ENCODE assay signal across 14 cellular contexts in the genomic region with DNA sequence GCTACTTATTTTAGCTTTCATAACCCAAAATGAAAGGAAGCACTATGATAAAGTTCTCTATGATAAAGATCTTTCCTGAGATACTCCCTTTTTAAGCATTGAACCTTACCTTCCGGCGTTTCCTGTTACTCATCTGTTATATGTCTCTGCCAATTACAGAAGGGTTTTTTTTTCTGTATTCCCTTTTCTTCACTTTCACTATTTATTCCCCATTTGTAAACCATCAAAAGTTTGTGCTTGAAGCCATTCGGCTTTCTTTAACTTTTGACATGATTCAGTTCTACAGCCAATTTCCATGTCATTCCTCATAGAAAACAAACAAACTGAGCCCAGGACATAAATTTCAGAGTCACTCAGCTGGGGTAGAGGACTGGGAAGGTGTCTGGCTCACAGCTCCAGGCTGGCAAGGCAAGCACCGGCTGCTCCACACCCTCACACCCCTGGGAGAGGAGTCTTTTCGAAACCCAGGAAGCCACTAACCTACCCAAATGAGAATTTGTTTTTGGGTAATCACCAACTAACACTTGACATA.
DNase-seq lines count a peak whose midpoint lies in the region; ATAC-seq, FAIRE-seq and TF ChIP-seq lines count a peak whose summit lies in the region.
"Had no signal": no experiment of that assay in that cellular context is flagged by ENCODE, and none has a peak within 500 bp of the region (broad histone marks: within the 10 kb centered on the region; RNA-seq: fewer than 3 reads in every experiment).

No MANE protein-coding gene starts in this region.

- no peak for TF ChIP-seq POLR2A in GM12878 (IDR thresholded peaks at IDR 0.05; ENCODE audit: low read depth, low read length)

- dilution Hi-C loops in keratinocyte (cut with MboI; ENCODE audit: extremely low pct_ligation_motif_present, low sequenced_read_pairs) = no loop called here

- SMC1A ChIA-PET in GM12878 (lab: Charles Lee; ENCODE audit: uncharacterized antibody, unreplicated experiment) = interaction anchor here (0.8 to 1.7 kb wide), 3 partner anchors 15 to 17 kb away, joined by 3 to 8 read pairs (median 4); no protein-coding TSS in a partner anchor

- no peaks in the 10 kb centered on the region for H3K36me3 Mint-ChIP-seq in CD14-positive monocyte

- peak overlapping the region; percentile 50; the same call in 1 of the 2 replicates for H3K4me2 ChIP-seq in GM12878 (ENCODE audit: control insufficient read depth, insufficient read depth)
- H3K4me2 ChIP-seq in keratinocyte (ENCODE audit: control insufficient read depth, extremely low read depth, insufficient read depth, low read depth, low read length) = peak overlapping the region; percentile 86

- no peaks in the 10 kb centered on the region for H3K79me2 ChIP-seq in GM12878 (ENCODE audit: control insufficient read depth, insufficient read depth, low read length)
- H3K79me2 ChIP-seq in keratinocyte (ENCODE audit: control insufficient read depth, insufficient read depth, low read length) = no peaks in the 10 kb centered on the region

- TF ChIP-seq CTCF in A673 (conservative IDR thresholded peaks at IDR 0.05; ENCODE audit: low read depth, low read length) (no peak), GM12878 (IDR thresholded peaks at IDR 0.05 in 2 of 3, conservative IDR thresholded peaks at IDR 0.05 in 1 of 3; ENCODE audit: control insufficient read depth in 2 of 3, extremely low read depth in 1 of 3, insufficient read depth in 1 of 3, low read depth in 3 of 3, low read length in 3 of 3) (no peak), keratinocyte (optimal IDR thresholded peaks at IDR 0.05 in 1 of 3, IDR thresholded peaks at IDR 0.05 in 1 of 3, conservative IDR thresholded peaks at IDR 0.05 in 1 of 3; ENCODE audit: extremely low read depth in 1 of 3, insufficient read depth in 2 of 3, low read length in 3 of 3) (no peak), CD14-positive monocyte (IDR thresholded peaks at IDR 0.05) (no peak)

- no peak overlapping the region for H3K9ac ChIP-seq in GM12878 (ENCODE audit: control insufficient read depth, insufficient read depth, low read length)
- peak overlapping the region; percentile 12 for H3K9ac ChIP-seq in keratinocyte (ENCODE audit: control insufficient read depth, extremely low read depth, insufficient read depth, low read length)

- H3K4me3 ChIP-seq in A673 (ENCODE audit: low read depth, low read length, poor library complexity, severe bottlenecking) (peak overlapping the region; percentile 8), GM12878 (0 out of 2 replicates have a peak overlapping the region, but pooled peaks have one; percentile 1), keratinocyte (ENCODE audit: control insufficient read depth in 2 of 3, extremely low read depth in 1 of 3, insufficient read depth in 2 of 3, low read depth in 1 of 3, low read length in 3 of 3) (peak overlapping the region in 2 of 3 experiments; percentile 39 to 58)
- H3K4me3 ChIP-seq: heart right ventricle, lung, pancreas, vagina had no signal

- H3K9me3 Mint-ChIP-seq in CD14-positive monocyte = peaks cover 0 to 2% (median 0%) of the 10 kb centered on the region in 7 donors

- CTCF ChIA-PET in A673 (lab: Charles Lee) (interaction anchor here (0.6 to 1.0 kb wide), 2 partner anchors 430 to 457 kb away, joined by 3 read pairs; a partner anchor contains a TSS), GM12878 (lab: Yijun Ruan, JAX) (interaction anchor here (0.7 to 1.5 kb wide), 3 partner anchors 10 to 429 kb away, joined by 3 to 4 read pairs (median 4); no protein-coding TSS in a partner anchor)

- H3K27me3 ChIP-seq in A673 (replicated peaks; ENCODE audit: insufficient read depth, low read depth, low read length, poor library complexity) (no peaks in the 10 kb centered on the region), GM12878 (replicated peaks in 1 of 2; ENCODE audit: control insufficient read depth in 2 of 2, insufficient read depth in 2 of 2, low read length in 1 of 2) (no peaks in the 10 kb centered on the region), keratinocyte (ENCODE audit: control insufficient read depth, extremely low read depth, insufficient read depth, low read length) (no peaks in the 10 kb centered on the region)
- H3K27me3 ChIP-seq: heart right ventricle, pancreas, vagina had no signal

- no peak for ATAC-seq in GM12878
- no peak for ATAC-seq in HG02870 (IDR thresholded peaks at IDR 0.05; ENCODE audit: unreplicated experiment)
- no peak for ATAC-seq in GM18868 (IDR thresholded peaks at IDR 0.05; ENCODE audit: unreplicated experiment)
- ATAC-seq in GM18520 (IDR thresholded peaks at IDR 0.05; ENCODE audit: unreplicated experiment) = no peak
- ATAC-seq: pancreas had no signal

- in situ Hi-C loops in GM12878 (cut with MboI) = loop anchor here (25.0 kb wide), 1 partner anchor 450 kb away; no protein-coding TSS in a partner anchor

- H3K27me3 Mint-ChIP-seq in CD14-positive monocyte (ENCODE audit: low read depth in 3 of 3) = no peaks in the 10 kb centered on the region

- H3K9me3 ChIP-seq in A673 (ENCODE audit: low read depth, low read length, poor library complexity, severe bottlenecking) (no peaks in the 10 kb centered on the region), GM12878 (replicated peaks; ENCODE audit: control insufficient read depth, insufficient read depth, low read length) (no peaks in the 10 kb centered on the region), keratinocyte (ENCODE audit: control insufficient read depth, low read depth, low read length) (no peaks in the 10 kb centered on the region)
- H3K9me3 ChIP-seq: heart right ventricle, pancreas, vagina had no signal

- no TSS peak for BruUV-seq in A673 (replicated peaks; lab: Mats Ljungman, UMichigan)
- BruUV-seq in GM12878 (replicated peaks; lab: Mats Ljungman, UMichigan) = no TSS peak

- H3K27ac ChIP-seq in A673 (ENCODE audit: low read depth, low read length, poor library complexity, severe bottlenecking) (peak overlapping the region; percentile 54), GM12878 (ENCODE audit: control insufficient read depth, insufficient read depth) (no peak overlapping the region), keratinocyte (ENCODE audit: control insufficient read depth, insufficient read depth, low read length) (peak overlapping the region; percentile 36)
- H3K27ac ChIP-seq: pancreas, vagina had no signal

- DNase-seq in A673 (ENCODE audit: low spot score) (peak; percentile 88), HPDE6-E6E7 (ENCODE audit: extremely low spot score) (peak; percentile 45), GM12878 (ENCODE audit: low read depth, low spot score) (no peak), keratinocyte (ENCODE audit: low read depth, low spot score) (no peak), CD14-positive monocyte (ENCODE audit: low spot score) (no peak)
- DNase-seq: GOT3, NCI-H446 treated with DMSO at 0.1 percent for 48 hours, pancreas had no signal

- RAD21 ChIA-PET in GM12878 (lab: Charles Lee; ENCODE audit: unreplicated experiment) = interaction anchor here (1.4 kb wide), 1 partner anchor 15 kb away, joined by 3 read pairs; no protein-coding TSS in a partner anchor

- no peak for TF ChIP-seq EP300 in GM12878 (IDR thresholded peaks at IDR 0.05; ENCODE audit: borderline replicate concordance in 1 of 2, control insufficient read depth in 1 of 2, low read depth in 2 of 2, low read length in 2 of 2)

- no peaks in the 10 kb centered on the region for H3K36me3 ChIP-seq in A673 (ENCODE audit: insufficient read depth, low read length, poor library complexity, severe bottlenecking)
- no peaks in the 10 kb centered on the region for H3K36me3 ChIP-seq in GM12878 (ENCODE audit: control insufficient read depth in 2 of 2, insufficient read depth in 2 of 2, low read length in 1 of 2)
- H3K36me3 ChIP-seq in keratinocyte (ENCODE audit: control insufficient read depth in 2 of 2, extremely low read depth in 1 of 2, insufficient read depth in 2 of 2, low read length in 2 of 2) = no peaks in the 10 kb centered on the region
- H3K36me3 ChIP-seq: heart right ventricle, pancreas, vagina had no signal

- POLR2A ChIA-PET in A673 (lab: Charles Lee; ENCODE audit: low non-redundant PET) = interaction anchor here (0.6 kb wide), 2 partner anchors 94 to 195 kb away, joined by 3 to 4 read pairs; no protein-coding TSS in a partner anchor
- POLR2A ChIA-PET in GM12878 (lab: Charles Lee) = no interaction called here

- 3% methylated on average over 5 of the region's 5 CpGs for WGBS in GM12878 (ENCODE audit: insufficient coverage, insufficient replicate concordance, low lambda C conversion rate, missing lambda C conversion rate)

- H4K20me1 ChIP-seq in GM12878 (ENCODE audit: control insufficient read depth, insufficient read depth) (no peaks in the 10 kb centered on the region), keratinocyte (ENCODE audit: control insufficient read depth, extremely low read depth, insufficient read depth, low read length) (no peaks in the 10 kb centered on the region)

- H3K9me1 ChIP-seq in keratinocyte (ENCODE audit: control insufficient read depth, extremely low read depth, insufficient read depth, low read length) = no peaks in the 10 kb centered on the region

- H3K4me3 Mint-ChIP-seq in CD14-positive monocyte = no peak overlapping the region

- no peak for FAIRE-seq in GM12878 (lab: Jason Lieb, UNC)
- FAIRE-seq in keratinocyte (lab: Jason Lieb, UNC) = peak; percentile 87
- FAIRE-seq: pancreas had no signal

- peak overlapping the region in 2 of 7 donors; percentile 38 to 52 for H3K27ac Mint-ChIP-seq in CD14-positive monocyte

- H3K4me1 ChIP-seq in A673 (ENCODE audit: insufficient read depth, low read length, poor library complexity, severe bottlenecking) = peaks cover 31% of the 10 kb centered on the region
- H3K4me1 ChIP-seq in GM12878 (ENCODE audit: control insufficient read depth, insufficient read depth, low read length) = peaks cover 13% of the 10 kb centered on the region
- H3K4me1 ChIP-seq in keratinocyte (ENCODE audit: control insufficient read depth, extremely low read depth, insufficient read depth, low read length) = peaks cover 27% of the 10 kb centered on the region
- H3K4me1 ChIP-seq: pancreas had no signal

- intact Hi-C loops in A673 (cut with micrococcal nuclease; ENCODE audit: unreplicated experiment) (loop anchor here (10.0 kb wide), 2 partner anchors 418 to 718 kb away; no protein-coding TSS in a partner anchor), GM12878 (cut with micrococcal nuclease; ENCODE audit: unreplicated experiment) (loop anchor here (5.0 to 10.0 kb wide), 2 partner anchors 422 to 455 kb away; no protein-coding TSS in a partner anchor), CD14-positive monocyte (cut with micrococcal nuclease) (no loop called here)

- TF ChIP-seq RAD21 in GM12878 (IDR thresholded peaks at IDR 0.05; ENCODE audit: insufficient read depth, low read depth, low read length) = no peak

- H2AFZ ChIP-seq in GM12878 (ENCODE audit: control insufficient read depth, low read depth, low read length) (no peak overlapping the region), keratinocyte (ENCODE audit: control insufficient read depth, low read length) (peak overlapping the region; percentile 6)

- H3K4me1 Mint-ChIP-seq in CD14-positive monocyte = peaks cover 5% of the 10 kb centered on the region

Comparison
In these comparisons a context has a peak if more than half of its experiments do, and no peak if none do; other contexts are left out.
1. DNase-seq: peak in A673 (single experiment) and HPDE6-E6E7 (single experiment); none in GM12878 (single experiment), keratinocyte (single experiment) and CD14-positive monocyte (single experiment).
2. intact Hi-C loops: an anchor here in A673 (10.0 kb wide) and GM12878 (5.0 to 10.0 kb wide); none called in CD14-positive monocyte.
3. Peak in every context shown above with its lines, with median percentiles within 50 percentile points of each other: H3K4me3 ChIP-seq.